18 cellular contexts compared by ENCODE assay signal in the genomic region with DNA sequence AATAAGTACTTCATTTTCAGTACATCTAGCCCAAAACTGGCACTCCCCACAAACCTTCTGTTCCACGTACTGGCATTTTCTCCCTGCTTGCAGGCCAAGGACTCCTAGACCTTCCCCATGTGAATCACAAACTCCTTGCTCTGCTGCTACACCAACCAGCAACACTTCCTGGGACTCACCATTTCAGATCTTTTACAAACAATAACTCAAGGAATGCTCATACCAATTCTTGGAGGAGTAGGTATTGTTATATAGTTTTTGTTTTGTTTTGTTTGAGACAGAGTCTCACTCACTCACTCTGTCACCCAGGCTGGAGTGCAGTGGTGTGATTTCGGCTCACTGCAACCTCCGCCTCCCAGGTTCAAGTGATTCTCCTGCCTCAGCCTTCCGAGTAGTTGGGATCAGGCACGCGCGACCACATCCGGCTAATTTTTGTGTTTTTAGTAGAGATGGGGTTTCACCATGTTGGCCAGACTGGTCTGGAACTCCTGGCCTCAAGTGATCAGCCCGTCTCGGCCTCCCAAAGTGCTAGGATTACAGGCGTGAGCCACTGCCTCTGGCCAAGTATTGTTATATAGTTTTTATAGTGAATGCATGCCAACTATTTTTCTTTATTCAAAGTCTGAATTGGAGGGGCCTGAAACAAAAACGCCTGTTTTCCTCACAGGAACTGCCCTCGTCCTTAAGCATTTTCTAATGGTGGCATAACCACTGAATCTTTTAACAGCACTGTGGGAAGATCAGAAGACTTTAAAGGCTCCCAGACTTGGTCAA.
DNase-seq lines count a peak whose midpoint lies in the region; ATAC-seq and TF ChIP-seq lines count a peak whose summit lies in the region.
"Had no signal": no experiment of that assay in that cellular context is flagged by ENCODE, and none has a peak within 500 bp of the region (broad histone marks: within the 10 kb centered on the region; RNA-seq: fewer than 3 reads in every experiment).

No MANE protein-coding gene starts in this region.

- in situ Hi-C loops in IMR-90 (cut with MboI; ENCODE audit: low sequenced_read_pairs): no loop called here

- H3K4me3 ChIP-seq in IMR-90 (ENCODE audit: insufficient read depth, low read depth, low read length) (no peak overlapping the region), SJCRH30 (no peak overlapping the region), epithelial cell of esophagus (ENCODE audit: low read length) (no peak overlapping the region), osteoblast (ENCODE audit: insufficient read depth, low read length) (no peak overlapping the region)
- H3K4me3 ChIP-seq: K562, PC-9 had no signal

- no peak overlapping the region for H2BK5ac ChIP-seq in IMR-90 (ENCODE audit: low read depth, low read length, poor library complexity, severe bottlenecking)

- H3K14ac ChIP-seq in IMR-90 (replicated peaks; ENCODE audit: low read depth, low read length): peak overlapping the region; percentile 25; the same call in 1 of the 2 replicates

- H3K9me1 ChIP-seq in IMR-90 (ENCODE audit: insufficient read depth, low read length): peaks cover 12% of the 10 kb centered on the region; the same call in 1 of the 2 replicates

- 0 out of 2 replicates have a peak overlapping the region, but pooled peaks have one; percentile 2 for H3K18ac ChIP-seq in IMR-90 (ENCODE audit: low read depth, low read length)

- TF ChIP-seq CTCF in IMR-90 (conservative IDR thresholded peaks at IDR 0.05; ENCODE audit: low read depth, low read length): no peak
- no peak for TF ChIP-seq CTCF in epithelial cell of esophagus (IDR thresholded peaks at IDR 0.05; ENCODE audit: insufficient read depth, low read depth, low read length, missing control alignments)
- TF ChIP-seq CTCF in osteoblast (IDR thresholded peaks at IDR 0.05; ENCODE audit: extremely low read depth, low read depth, low read length): no peak

- ATAC-seq in IMR-90 (ENCODE audit: low read depth) (no peak), GM18517 (IDR thresholded peaks at IDR 0.05; ENCODE audit: unreplicated experiment) (no peak)
- ATAC-seq: K562 had no signal

- H4K20me1 ChIP-seq in IMR-90 (ENCODE audit: insufficient read depth, low read length): peaks cover 12% of the 10 kb centered on the region; the same call in 1 of the 2 replicates
- no peaks in the 10 kb centered on the region for H4K20me1 ChIP-seq in osteoblast (ENCODE audit: insufficient read depth, low read length)

- H3K4ac ChIP-seq in IMR-90 (ENCODE audit: low read depth, low read length): no peak overlapping the region; the same call in 1 of the 2 replicates

- H3K27ac ChIP-seq in IMR-90 (ENCODE audit: insufficient read depth, low read length) (no peak overlapping the region), SJCRH30 (peak overlapping the region; percentile 13), osteoblast (ENCODE audit: low read depth, low read length) (peak overlapping the region; percentile 52)
- H3K27ac ChIP-seq: PC-9 had no signal

- H2AFZ ChIP-seq in IMR-90 (replicated peaks; ENCODE audit: low read length, poor library complexity): no peak overlapping the region
- H2AFZ ChIP-seq in osteoblast (ENCODE audit: low read length): no peak overlapping the region
- H2AFZ ChIP-seq: PC-9 had no signal

- no peak overlapping the region for H3K56ac ChIP-seq in IMR-90 (ENCODE audit: extremely low read depth, insufficient read depth, low read length)

- peak overlapping the region; percentile 64; the same call in 1 of the 3 replicates for H2BK15ac ChIP-seq in IMR-90 (ENCODE audit: low read depth, low read length)

- no peaks in the 10 kb centered on the region for H3K27me3 ChIP-seq in IMR-90 (ENCODE audit: control insufficient read depth, insufficient read depth, low read length)
- no peaks in the 10 kb centered on the region for H3K27me3 ChIP-seq in SJCRH30
- no peaks in the 10 kb centered on the region for H3K27me3 ChIP-seq in osteoblast (ENCODE audit: insufficient read depth, low read length)

- peaks cover 8% of the 10 kb centered on the region for H3K4me1 ChIP-seq in IMR-90 (ENCODE audit: control insufficient read depth, insufficient read depth, low read length)
- H3K4me1 ChIP-seq in SJCRH30: peaks cover 28% of the 10 kb centered on the region
- peaks cover 22% of the 10 kb centered on the region for H3K4me1 ChIP-seq in osteoblast (ENCODE audit: insufficient read depth, low read length)

- no peak overlapping the region for H4K5ac ChIP-seq in IMR-90 (ENCODE audit: low read depth, low read length)

- no peak overlapping the region for H2BK120ac ChIP-seq in IMR-90 (ENCODE audit: low read depth, low read length)

- peak overlapping the region; percentile 46; the same call in 1 of the 2 replicates for H4K91ac ChIP-seq in IMR-90 (ENCODE audit: insufficient read depth, low read depth, low read length)

- peak overlapping the region; percentile 64; the same call in 1 of the 2 replicates for H2AK5ac ChIP-seq in IMR-90 (ENCODE audit: low read depth, low read length)

- TF ChIP-seq POLR2A in IMR-90 (IDR thresholded peaks at IDR 0.05; ENCODE audit: low read depth, low read length): no peak

- DNase-seq in IMR-90 (no peak), SJCRH30 (peak; percentile 44 to 49), epithelial cell of esophagus (ENCODE audit: low read depth) (peak; percentile 38), osteoblast (ENCODE audit: insufficient read length, low spot score, missing footprints) (peak; percentile 29), GM19240 (ENCODE audit: insufficient read length, low spot score) (no peak), middle frontal gyrus (ENCODE audit: extremely low spot score, low spot score) (no peak), NCI-H1417 (lab: John Stamatoyannopoulos, UW) (no peak)
- DNase-seq: C1 segment of cervical spinal cord, DMS79 treated with DMSO at 0.1 percent for 48 hours, HCEC 1CT, MV-4-11, NCI-H1436, NCI-H2029, NCI-H2171 treated with DMSO at 0.1 percent for 48 hours, NCI-H748 treated with DMSO at 0.1 percent for 48 hours, PC-9 had no signal

- H3K36me3 ChIP-seq in IMR-90 (ENCODE audit: control insufficient read depth, insufficient read depth, low read length) (peaks cover 2% of the 10 kb centered on the region; the same call in 1 of the 2 replicates), SJCRH30 (no peaks in the 10 kb centered on the region), osteoblast (ENCODE audit: insufficient read depth, low read length) (no peaks in the 10 kb centered on the region)

- CTCF ChIA-PET in IMR-90 (lab: Yijun Ruan, JAX): no interaction called here

- H3K79me2 ChIP-seq in osteoblast (ENCODE audit: insufficient read depth, low read length): no peaks in the 10 kb centered on the region

- H2AK9ac ChIP-seq in IMR-90 (replicated peaks; ENCODE audit: low read depth, low read length, poor library complexity): no peak overlapping the region

- H3K9ac ChIP-seq in IMR-90 (ENCODE audit: low read depth, low read length): no peak overlapping the region

- no peak for TF ChIP-seq RAD21 in IMR-90 (IDR thresholded peaks at IDR 0.05; ENCODE audit: low read length)

- H4K8ac ChIP-seq in IMR-90 (ENCODE audit: low read depth in 2 of 2, low read length in 2 of 2): no peak overlapping the region

- dilution Hi-C loops in IMR-90 (cut with HindIII; ENCODE audit: low sequenced_read_pairs, unreplicated experiment): no loop called here

- BruUV-seq in IMR-90 (replicated peaks; lab: Mats Ljungman, UMichigan): no TSS peak

- POLR2A ChIA-PET in IMR-90 (lab: Charles Lee; ENCODE audit: unreplicated experiment): no interaction called here

- WGBS in IMR-90 (ENCODE audit: extremely low coverage in 2 of 2, insufficient read length in 1 of 2), 2 experiments: 83% methylated on average over 1 of the region's 13 CpGs; no CpG with 5 or more reads in 1 of the 2 experiments

- peaks cover 23 to 41% of the 10 kb centered on the region in 2 experiments for H3K79me1 ChIP-seq in IMR-90 (ENCODE audit: low read depth in 1 of 2, low read length in 2 of 2)

- H3K9me3 ChIP-seq in IMR-90 (ENCODE audit: control insufficient read depth, insufficient read depth, low read length) (no peaks in the 10 kb centered on the region), SJCRH30 (replicated peaks) (no peaks in the 10 kb centered on the region), osteoblast (ENCODE audit: low read depth, low read length) (no peaks in the 10 kb centered on the region)

- no peak overlapping the region; the same call in 1 of the 2 replicates for H3K4me2 ChIP-seq in IMR-90 (ENCODE audit: low read depth, low read length)
- no peak overlapping the region for H3K4me2 ChIP-seq in osteoblast (ENCODE audit: insufficient read depth, low read length)
- H3K4me2 ChIP-seq: PC-9 had no signal

- H2BK20ac ChIP-seq in IMR-90 (ENCODE audit: low read depth, low read length): no peak overlapping the region; the same call in 1 of the 2 replicates

- peak overlapping the region; percentile 59; the same call in 1 of the 2 replicates for H3K23ac ChIP-seq in IMR-90 (ENCODE audit: low read depth, low read length)

- intact Hi-C loops in IMR-90 (cut with micrococcal nuclease): no loop called here

TF ChIP-seq in IMR-90, 13 proteins besides CTCF, POLR2A, EP300 and RAD21:
- TF ChIP-seq MAZ (IDR thresholded peaks at IDR 0.05; ENCODE audit: borderline replicate concordance, low read depth, low read length) (no peak), NFE2L2 (IDR thresholded peaks at IDR 0.05; ENCODE audit: low read depth, low read length) (no peak), FOS (IDR thresholded peaks at IDR 0.05; ENCODE audit: low read depth, low read length) (no peak), MAFK (IDR thresholded peaks at IDR 0.05; ENCODE audit: low read depth, low read length) (no peak), RCOR1 (IDR thresholded peaks at IDR 0.05; ENCODE audit: insufficient replicate concordance, low read length) (no peak), CHD1 (IDR thresholded peaks at IDR 0.05; ENCODE audit: low read depth, low read length) (no peak)

Comparison
In these comparisons a context has a peak if more than half of its experiments do, and no peak if none do; other contexts are left out.
1. DNase-seq: peak in SJCRH30 (2 of 2), epithelial cell of esophagus (single experiment) and osteoblast (single experiment); none in IMR-90 (single experiment), GM19240 (single experiment), middle frontal gyrus (single experiment) and NCI-H1417 (0 of 3).